2 cellular contexts compared by ENCODE assay signal in the genomic region with DNA sequence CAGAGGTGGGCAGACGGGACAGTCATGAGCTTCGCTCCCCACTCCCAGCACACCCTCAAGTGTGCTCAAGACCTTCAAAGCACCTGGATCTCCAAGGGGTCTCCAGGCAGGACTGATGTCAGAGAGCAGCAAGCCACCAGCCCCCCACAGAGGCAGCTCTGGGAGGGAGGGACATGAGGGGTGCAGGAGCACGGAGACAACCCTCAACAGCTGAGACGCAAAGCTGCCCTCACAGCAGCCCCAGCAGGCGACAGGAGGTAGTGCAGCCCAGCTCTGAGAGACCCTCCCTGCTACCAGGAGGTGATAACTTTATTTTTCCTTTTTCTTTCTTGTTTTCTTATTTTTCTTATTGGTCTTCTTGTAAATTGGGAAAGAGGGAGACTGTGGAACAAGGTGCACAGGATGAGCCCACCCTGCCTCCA.
TF ChIP-seq lines count a peak whose summit lies in the region.

No MANE protein-coding gene starts in this region.

TF ChIP-seq in HCT116, 20 proteins besides CTCF, POLR2A, EP300 and RAD21:
- TF ChIP-seq CBX3 (IDR thresholded peaks at IDR 0.05; ENCODE audit: low read depth) (no peak), SIN3A (IDR thresholded peaks at IDR 0.05; ENCODE audit: low read depth) (no peak)
TF ChIP-seq in HCT116: peak in this region for 0.

TF ChIP-seq in GM12878, 131 proteins besides CTCF, POLR2A, EP300 and RAD21:
- TF ChIP-seq YBX1 (IDR thresholded peaks at IDR 0.05) (no peak), SMAD5 (IDR thresholded peaks at IDR 0.05; ENCODE audit: low read depth) (no peak), CBX5 (IDR thresholded peaks at IDR 0.05; ENCODE audit: low read depth) (peak; percentile 93; the same call in 1 of the 2 replicates)
